Comparison of ENCODE assay signal across 8 cellular contexts in genomic region chrX:53714580-53715335, GRCh38.
DNase-seq lines count a peak whose midpoint lies in the region; ATAC-seq and TF ChIP-seq lines count a peak whose summit lies in the region.

No MANE protein-coding gene starts in this region.

- H3K9me3 Mint-ChIP-seq in effector memory CD8-positive, alpha-beta T cell: no peaks in the 10 kb centered on the region

- no peaks in the 10 kb centered on the region for H3K27me3 Mint-ChIP-seq in effector memory CD8-positive, alpha-beta T cell

- H3K4me3 ChIP-seq in HL-60 (replicated peaks; ENCODE audit: insufficient read depth, low read length): no peak overlapping the region

- H3K36me3 Mint-ChIP-seq in effector memory CD8-positive, alpha-beta T cell (ENCODE audit: insufficient read depth): no peaks in the 10 kb centered on the region

- H3K4me1 Mint-ChIP-seq in effector memory CD8-positive, alpha-beta T cell (ENCODE audit: low read depth in 2 of 2): peaks cover 27 to 28% of the 10 kb centered on the region in 2 donors

- DNase-seq in EL: peak; percentile 51
- peak; percentile 32 to 64 for DNase-seq in HL-60 (ENCODE audit: low read depth in 1 of 2, low spot score in 1 of 2)
- peak in 3 of 4 experiments; percentile 4 to 22 (median 7) for DNase-seq in activated CD4-positive, CD25-positive, alpha-beta regulatory T cell (lab: John Stamatoyannopoulos, UW)
- peak; percentile 35 to 48 (median 47) for DNase-seq in effector memory CD8-positive, alpha-beta T cell
- peak in 2 of 3 experiments; percentile 39 to 56 for DNase-seq in stimulated activated CD4-positive, alpha-beta T cell treated with anti-CD3 and anti-CD28 coated beads, TNF-alpha, amount 100 ng/mL, for 24 hours (ENCODE audit: low read depth in 3 of 3)
- DNase-seq in NCI-H526 treated with DMSO at 0.1 percent for 48 hours (lab: John Stamatoyannopoulos, UW): no peak
- no peak for DNase-seq in NCI-H748 treated with DMSO at 0.1 percent for 48 hours (lab: John Stamatoyannopoulos, UW)

- H3K4me3 Mint-ChIP-seq in effector memory CD8-positive, alpha-beta T cell: peak overlapping the region; percentile 73 to 77

- peak; percentile 72 for ATAC-seq in GM21381 (IDR thresholded peaks at IDR 0.05; ENCODE audit: unreplicated experiment)
- peak; percentile 82 for ATAC-seq in effector memory CD8-positive, alpha-beta T cell (replicated peaks)

- H3K27ac ChIP-seq in HL-60 (replicated peaks): peak overlapping the region; percentile 51

- TF ChIP-seq CTCF in HL-60 (IDR thresholded peaks at IDR 0.05; ENCODE audit: insufficient read depth, low read length): no peak

- peak overlapping the region; percentile 95 to 99 for H3K27ac Mint-ChIP-seq in effector memory CD8-positive, alpha-beta T cell

- H3K27me3 ChIP-seq in HL-60 (ENCODE audit: insufficient read depth, poor library complexity, severe bottlenecking): no peaks in the 10 kb centered on the region

Comparison
In these comparisons a context has a peak if more than half of its experiments do, and no peak if none do; other contexts are left out.
1. DNase-seq: peak in EL (single experiment), HL-60 (2 of 2), activated CD4-positive, CD25-positive, alpha-beta regulatory T cell (3 of 4), effector memory CD8-positive, alpha-beta T cell (3 of 3) and stimulated activated CD4-positive, alpha-beta T cell treated with anti-CD3 and anti-CD28 coated beads, TNF-alpha, amount 100 ng/mL, for 24 hours (2 of 3); none in NCI-H526 treated with DMSO at 0.1 percent for 48 hours (single experiment) and NCI-H748 treated with DMSO at 0.1 percent for 48 hours (single experiment).